Comparison of ENCODE assay signal across 12 cellular contexts in genomic region chr5:138230981-138231589, GRCh38. TPM values are rescaled to one million over a fixed set of nuclear protein-coding genes. Genes with fewer than 3 reads are reported as not detected.
DNase-seq lines count a peak whose midpoint lies in the region; ATAC-seq, FAIRE-seq and TF ChIP-seq lines count a peak whose summit lies in the region.
"Had no signal": no experiment of that assay in that cellular context is flagged by ENCODE, and none has a peak within 500 bp of the region (broad histone marks: within the 10 kb centered on the region; RNA-seq: fewer than 3 reads in every experiment).

No MANE protein-coding gene starts in this region.

- H2AFZ ChIP-seq in astrocyte (ENCODE audit: low read depth, low read length): no peak overlapping the region
- H2AFZ ChIP-seq: PC-9 had no signal

- peaks cover under 1% of the 10 kb centered on the region for H3K36me3 Mint-ChIP-seq in astrocyte (ENCODE audit: low read depth, unreplicated experiment)

- ATAC-seq in HG03460 (IDR thresholded peaks at IDR 0.05; ENCODE audit: unreplicated experiment) (no peak), HG03342 (IDR thresholded peaks at IDR 0.05; ENCODE audit: unreplicated experiment) (no peak)
- ATAC-seq: gastrocnemius medialis had no signal

- H3K27me3 ChIP-seq in astrocyte (ENCODE audit: insufficient read depth, low read length): no peaks in the 10 kb centered on the region
- H3K27me3 ChIP-seq: gastrocnemius medialis had no signal

- no peaks in the 10 kb centered on the region for H4K20me1 ChIP-seq in astrocyte (ENCODE audit: insufficient read depth, low read length)

- peaks cover 13% of the 10 kb centered on the region for H3K4me1 Mint-ChIP-seq in astrocyte (ENCODE audit: low read depth, unreplicated experiment)
- H3K4me1 Mint-ChIP-seq: activated CD4-positive, alpha-beta T cell treated with anti-CD3 and anti-CD28 coated beads, Interleukin-2, amount 10 ng/mL, durations not matched to agents 24 days and 14 days had no signal

- H3K9me3 ChIP-seq in astrocyte (ENCODE audit: insufficient read depth, low read depth, low read length): no peaks in the 10 kb centered on the region

- H3K4me1 ChIP-seq in astrocyte (ENCODE audit: insufficient read depth, low read length): peaks cover 11% of the 10 kb centered on the region
- H3K4me1 ChIP-seq: gastrocnemius medialis had no signal

- FAIRE-seq in astrocyte (lab: Jason Lieb, UNC): no peak

- peak overlapping the region; percentile 5 for H3K27ac ChIP-seq in astrocyte (ENCODE audit: low read depth, low read length)
- H3K27ac ChIP-seq: gastrocnemius medialis, PC-9 had no signal

- peaks cover 4% of the 10 kb centered on the region for H3K9me3 Mint-ChIP-seq in astrocyte (ENCODE audit: unreplicated experiment)

- H3K79me2 ChIP-seq in astrocyte (ENCODE audit: insufficient read depth, low read length): no peaks in the 10 kb centered on the region

- no peak for TF ChIP-seq CTCF in astrocyte (IDR thresholded peaks at IDR 0.05; ENCODE audit: insufficient read depth, low read depth, low read length)

- H3K36me3 ChIP-seq in astrocyte (ENCODE audit: insufficient read depth, low read length): no peaks in the 10 kb centered on the region
- H3K36me3 ChIP-seq: gastrocnemius medialis had no signal

- peaks cover 2% of the 10 kb centered on the region for H3K27me3 Mint-ChIP-seq in astrocyte (ENCODE audit: low read depth, unreplicated experiment)

- DNase-seq in ELF-1 (ENCODE audit: low read depth, low spot score) (peak; percentile 20), NCI-H128 (lab: John Stamatoyannopoulos, UW; ENCODE audit: unreplicated experiment) (peak; percentile 2), astrocyte (ENCODE audit: low read depth) (peak; percentile 68), left kidney (ENCODE audit: low read depth, low spot score) (peak; percentile 11), NCI-H1694 treated with DMSO at 0.1 percent for 48 hours (lab: John Stamatoyannopoulos, UW) (no peak), NCI-H2081 (lab: John Stamatoyannopoulos, UW) (no peak)
- DNase-seq: activated CD4-positive, alpha-beta T cell treated with anti-CD3 and anti-CD28 coated beads, Interleukin-2, amount 10 ng/mL, durations not matched to agents 24 days and 14 days; gastrocnemius medialis; GDM1 had no signal

- no peak overlapping the region for H3K9ac ChIP-seq in astrocyte (ENCODE audit: low read length)

- H3K4me2 ChIP-seq in astrocyte (ENCODE audit: low read length): peak overlapping the region; percentile 47
- H3K4me2 ChIP-seq: PC-9 had no signal

- no peak overlapping the region for H3K4me3 Mint-ChIP-seq in astrocyte (ENCODE audit: unreplicated experiment)
- H3K4me3 Mint-ChIP-seq: activated CD4-positive, alpha-beta T cell treated with anti-CD3 and anti-CD28 coated beads, Interleukin-2, amount 10 ng/mL, durations not matched to agents 24 days and 14 days had no signal

- no peak overlapping the region for H3K4me3 ChIP-seq in astrocyte (ENCODE audit: insufficient read depth, low read depth, low read length)
- H3K4me3 ChIP-seq: gastrocnemius medialis, PC-9 had no signal

- H3K27ac Mint-ChIP-seq in astrocyte (ENCODE audit: unreplicated experiment): peak overlapping the region; percentile 23
- H3K27ac Mint-ChIP-seq: activated CD4-positive, alpha-beta T cell treated with anti-CD3 and anti-CD28 coated beads, Interleukin-2, amount 10 ng/mL, durations not matched to agents 24 days and 14 days had no signal

RNA-seq across cellular contexts. Expression of gene CDC23, which starts 18.0 kb away (rescaled TPM):
- total RNA-seq in astrocyte: 27.6 and 34.2 TPM in 2 replicates

RNA-seq across cellular contexts. Expression of gene GFRA3, which starts 43.3 kb away (rescaled TPM):
- total RNA-seq in astrocyte: 0.16 TPM in 1 of 2 replicates, not detected in the other
- total RNA-seq: activated CD4-positive, alpha-beta T cell treated with anti-CD3 and anti-CD28 coated beads, Interleukin-2, amount 10 ng/mL, durations not matched to agents 24 days and 14 days had no signal

RNA-seq across cellular contexts. Expression of gene KIF20A, which starts 52.2 kb away (rescaled TPM):
- total RNA-seq in astrocyte: 2.7 and 4.7 TPM in 2 replicates

RNA-seq across cellular contexts. Expression of gene BRD8, which starts 52.7 kb away (rescaled TPM):
- total RNA-seq in astrocyte: 33.1 and 35.0 TPM in 2 replicates

Comparison
In these comparisons a context has a peak if more than half of its experiments do, and no peak if none do; other contexts are left out.
1. DNase-seq: peak in ELF-1 (single experiment), NCI-H128 (single experiment), astrocyte (single experiment) and left kidney (single experiment); none in NCI-H1694 treated with DMSO at 0.1 percent for 48 hours (single experiment) and NCI-H2081 (0 of 2).